Comparison of ENCODE assay signal across 32 cellular contexts in the genomic region with DNA sequence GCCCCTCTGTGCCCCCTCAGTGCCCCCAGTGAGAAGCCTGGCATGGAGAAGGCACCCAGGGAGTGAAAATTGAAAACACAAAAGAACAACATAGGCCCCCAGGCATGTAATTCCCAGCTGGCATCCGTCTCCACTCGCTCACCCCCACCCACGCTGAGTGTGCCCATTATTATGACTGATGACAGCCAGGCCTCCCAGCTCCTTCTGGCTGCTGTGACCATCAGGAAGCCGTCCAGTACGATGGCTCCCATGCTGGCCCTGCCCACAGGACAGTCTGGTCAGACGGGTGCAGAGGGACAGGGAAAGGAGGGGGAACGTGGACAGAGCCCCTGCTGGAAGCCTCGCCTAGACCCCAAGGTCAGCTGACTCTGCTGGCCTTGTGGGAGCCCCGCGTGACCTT. TPM values are rescaled to one million over a fixed set of nuclear protein-coding genes. Genes with fewer than 3 reads are reported as not detected.
"Had no signal": no experiment of that assay in that cellular context is flagged by ENCODE, and none has a peak within 500 bp of the region (broad histone marks: within the 10 kb centered on the region; RNA-seq: fewer than 3 reads in every experiment).

No MANE protein-coding gene starts in this region.

- H3K4me3 Mint-ChIP-seq: activated CD4-positive, alpha-beta memory T cell treated with anti-CD3 and anti-CD28 coated beads, Interleukin-2, amount 10 ng/mL, durations not matched to agents 7 days and 5 days; activated CD4-positive, alpha-beta T cell treated with anti-CD3 and anti-CD28 coated beads for 36 hours; activated CD4-positive, alpha-beta T cell treated with anti-CD3 and anti-CD28 coated beads, Interleukin-2, amount 10 ng/mL, durations not matched to agents 24 days and 14 days; activated naive CD4-positive, alpha-beta T cell treated with anti-CD3 and anti-CD28 coated beads, Interleukin-2, amount 10 ng/mL, durations not matched to agents 7 days and 5 days; activated naive CD8-positive, alpha-beta T cell treated with anti-CD3 and anti-CD28 coated beads, Interleukin-2, amount 10 ng/mL, durations not matched to agents 7 days and 5 days; activated T-cell treated with anti-CD3 and anti-CD28 coated beads, Interleukin-2, amount 50 U/mL, for 24 hours; activated T-cell treated with anti-CD3 and anti-CD28 coated beads, Interleukin-2, amount 50 U/mL, for 72 hours; central memory CD8-positive, alpha-beta T cell; dendritic cell treated with granulocyte-macrophage colony-stimulating factor and Interleukin-4, amounts not matched to agents 40 ng/mL and 50 ng/mL, for 4 days; endodermal cell; T-helper 17 cell; T-helper 2 cell treated with Interferon-gamma antibody and Interleukin-4, amounts not matched to agents 5 μg/mL and 100 μg/mL, for 36 hours had no signal

- H3K27ac Mint-ChIP-seq: activated CD4-positive, alpha-beta memory T cell treated with anti-CD3 and anti-CD28 coated beads, Interleukin-2, amount 10 ng/mL, durations not matched to agents 7 days and 5 days; activated CD4-positive, alpha-beta T cell treated with anti-CD3 and anti-CD28 coated beads for 36 hours; activated CD4-positive, alpha-beta T cell treated with anti-CD3 and anti-CD28 coated beads, Interleukin-2, amount 10 ng/mL, durations not matched to agents 24 days and 14 days; activated naive CD4-positive, alpha-beta T cell treated with anti-CD3 and anti-CD28 coated beads, Interleukin-2, amount 10 ng/mL, durations not matched to agents 7 days and 5 days; activated T-cell treated with anti-CD3 and anti-CD28 coated beads, Interleukin-2, amount 50 U/mL, for 24 hours; activated T-cell treated with anti-CD3 and anti-CD28 coated beads, Interleukin-2, amount 50 U/mL, for 72 hours; dendritic cell treated with granulocyte-macrophage colony-stimulating factor and Interleukin-4, amounts not matched to agents 40 ng/mL and 50 ng/mL, for 4 days; endodermal cell; T-helper 17 cell; T-helper 2 cell treated with Interferon-gamma antibody and Interleukin-4, amounts not matched to agents 5 μg/mL and 100 μg/mL, for 36 hours had no signal

- H3K4me1 Mint-ChIP-seq: activated CD4-positive, alpha-beta memory T cell treated with anti-CD3 and anti-CD28 coated beads, Interleukin-2, amount 10 ng/mL, durations not matched to agents 7 days and 5 days; activated CD4-positive, alpha-beta T cell treated with anti-CD3 and anti-CD28 coated beads for 36 hours; activated CD4-positive, alpha-beta T cell treated with anti-CD3 and anti-CD28 coated beads, Interleukin-2, amount 10 ng/mL, durations not matched to agents 24 days and 14 days; activated naive CD4-positive, alpha-beta T cell treated with anti-CD3 and anti-CD28 coated beads, Interleukin-2, amount 10 ng/mL, durations not matched to agents 7 days and 5 days had no signal

- H3K36me3 Mint-ChIP-seq: activated naive CD4-positive, alpha-beta T cell treated with anti-CD3 and anti-CD28 coated beads, Interleukin-2, amount 10 ng/mL, durations not matched to agents 7 days and 5 days; activated naive CD4-positive, alpha-beta T cell treated with anti-CD3 and anti-CD28 coated beads, Interleukin-2, amount 50 U/mL, for 72 hours; activated naive CD8-positive, alpha-beta T cell treated with anti-CD3 and anti-CD28 coated beads, Interleukin-2, amount 10 ng/mL, durations not matched to agents 7 days and 5 days had no signal

- H3K27ac ChIP-seq: ascending aorta, brain microvascular endothelial cell, coronary artery, esophagus muscularis mucosa, foreskin keratinocyte, gastrocnemius medialis, heart left ventricle had no signal

- H3K27me3 ChIP-seq: ascending aorta, brain microvascular endothelial cell had no signal

- H3K9me3 ChIP-seq: ascending aorta, esophagus muscularis mucosa, gastrocnemius medialis, heart left ventricle had no signal

- H3K36me3 ChIP-seq: ascending aorta, brain microvascular endothelial cell, esophagus muscularis mucosa, gastrocnemius medialis, heart left ventricle had no signal

- H3K4me3 ChIP-seq: ascending aorta, coronary artery, dorsolateral prefrontal cortex, esophagus muscularis mucosa, gastrocnemius medialis, heart left ventricle had no signal

- DNase-seq: activated CD4-positive, alpha-beta memory T cell treated with anti-CD3 and anti-CD28 coated beads, Interleukin-2, amount 10 ng/mL, durations not matched to agents 7 days and 5 days; activated CD4-positive, alpha-beta T cell treated with anti-CD3 and anti-CD28 coated beads for 36 hours; activated CD4-positive, alpha-beta T cell treated with anti-CD3 and anti-CD28 coated beads, Interleukin-2, amount 10 ng/mL, durations not matched to agents 24 days and 14 days; activated CD4-positive, alpha-beta T cell treated with anti-CD3 and anti-CD28 coated beads, Interleukin-2, amount 50 U/mL, for 4 hours; activated CD4-positive, CD25-positive, alpha-beta regulatory T cell; activated CD4-positive, CD25-positive, alpha-beta regulatory T cell treated with anti-CD3 and anti-CD28 coated beads, Interleukin-2, amount 50 U/mL, for 72 hours; activated CD8-positive, alpha-beta memory T cell treated with anti-CD3 and anti-CD28 coated beads, Interleukin-2, amount 50 U/mL, for 48 hours; activated gamma-delta T cell; activated naive CD4-positive, alpha-beta T cell; activated naive CD4-positive, alpha-beta T cell treated with anti-CD3 and anti-CD28 coated beads, Interleukin-2, amount 10 ng/mL, durations not matched to agents 7 days and 5 days; activated naive CD8-positive, alpha-beta T cell treated with anti-CD3 and anti-CD28 coated beads, Interleukin-2, amount 10 ng/mL, durations not matched to agents 7 days and 5 days; activated T-cell treated with anti-CD3 and anti-CD28 coated beads for 4 hours; activated T-cell treated with anti-CD3 and anti-CD28 coated beads, Interleukin-2, amount 50 U/mL, for 24 hours; activated T-cell treated with anti-CD3 and anti-CD28 coated beads, Interleukin-2, amount 50 U/mL, for 72 hours; brain microvascular endothelial cell; dorsolateral prefrontal cortex; effector memory CD4-positive, alpha-beta T cell; endodermal cell; erythroblast; foreskin keratinocyte; gastrocnemius medialis; glutamatergic neuron; heart left ventricle; T-helper 17 cell; T1000 had no signal

- H3K27me3 Mint-ChIP-seq: activated CD4-positive, alpha-beta T cell treated with anti-CD3 and anti-CD28 coated beads, Interleukin-2, amount 10 ng/mL, durations not matched to agents 24 days and 14 days had no signal

- H3K4me1 ChIP-seq: ascending aorta, esophagus muscularis mucosa, foreskin keratinocyte, gastrocnemius medialis had no signal

- H3K9me3 Mint-ChIP-seq: activated CD4-positive, alpha-beta memory T cell treated with anti-CD3 and anti-CD28 coated beads, Interleukin-2, amount 10 ng/mL, durations not matched to agents 7 days and 5 days; activated CD4-positive, alpha-beta T cell treated with anti-CD3 and anti-CD28 coated beads, Interleukin-2, amount 10 ng/mL, durations not matched to agents 24 days and 14 days; activated naive CD4-positive, alpha-beta T cell treated with anti-CD3 and anti-CD28 coated beads, Interleukin-2, amount 10 ng/mL, durations not matched to agents 7 days and 5 days; activated naive CD4-positive, alpha-beta T cell treated with anti-CD3 and anti-CD28 coated beads, Interleukin-2, amount 50 U/mL, for 72 hours; activated naive CD8-positive, alpha-beta T cell treated with anti-CD3 and anti-CD28 coated beads, Interleukin-2, amount 10 ng/mL, durations not matched to agents 7 days and 5 days; activated T-cell treated with anti-CD3 and anti-CD28 coated beads, Interleukin-2, amount 50 U/mL, for 24 hours; activated T-cell treated with anti-CD3 and anti-CD28 coated beads, Interleukin-2, amount 50 U/mL, for 72 hours; central memory CD8-positive, alpha-beta T cell; dendritic cell treated with granulocyte-macrophage colony-stimulating factor and Interleukin-4, amounts not matched to agents 40 ng/mL and 50 ng/mL, for 4 days; endodermal cell; T-helper 2 cell treated with Interferon-gamma antibody and Interleukin-4, amounts not matched to agents 5 μg/mL and 100 μg/mL, for 36 hours had no signal

- ATAC-seq: activated CD4-positive, alpha-beta T cell treated with anti-CD3 and anti-CD28 coated beads for 36 hours; activated naive CD4-positive, alpha-beta T cell treated with anti-CD3 and anti-CD28 coated beads, Interleukin-2, amount 50 U/mL, for 72 hours; activated T-cell treated with anti-CD3 and anti-CD28 coated beads, Interleukin-2, amount 50 U/mL, for 72 hours; foreskin keratinocyte; gastrocnemius medialis; heart left ventricle; T-helper 17 cell had no signal

RNA-seq across cellular contexts. Expression of gene ELFN2, which starts 30.0 kb away (rescaled TPM):
- total RNA-seq: ascending aorta had no signal
